In the genomic region with DNA sequence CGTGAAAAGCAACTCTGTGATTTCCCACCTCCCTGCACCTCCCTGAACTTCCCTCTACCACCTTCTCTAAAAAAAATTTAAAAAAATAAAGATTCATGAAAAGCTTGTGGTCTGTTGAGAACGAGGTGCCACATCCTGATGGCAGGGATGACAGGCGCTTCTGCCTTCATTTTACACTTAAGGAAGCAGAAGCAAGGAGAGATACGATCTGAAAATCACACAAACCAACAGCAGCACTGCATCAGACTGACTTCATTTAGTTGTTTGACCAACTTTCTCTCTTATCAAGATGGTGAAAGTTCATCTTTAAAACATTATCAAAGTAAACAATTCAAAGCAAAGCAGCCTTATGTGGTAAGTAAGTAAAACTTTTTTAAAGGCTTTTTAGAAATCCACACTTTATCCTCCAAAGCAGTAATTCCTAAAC, we compare ENCODE assay signal across 12 cellular contexts. TPM values are rescaled to one million over a fixed set of nuclear protein-coding genes. Genes with fewer than 3 reads are reported as not detected.
DNase-seq lines count a peak whose midpoint lies in the region; ATAC-seq and TF ChIP-seq lines count a peak whose summit lies in the region.
"Had no signal": no experiment of that assay in that cellular context is flagged by ENCODE, and none has a peak within 500 bp of the region (broad histone marks: within the 10 kb centered on the region; RNA-seq: fewer than 3 reads in every experiment).

No MANE protein-coding gene starts in this region.

- CTCF ChIA-PET in activated CD4-positive, alpha-beta T cell treated with anti-CD3 and anti-CD28 coated beads for 36 hours (lab: Charles Lee), result interaction anchor here (0.8 to 1.2 kb wide), 3 partner anchors 10 to 32 kb away, joined by 3 to 4 read pairs (median 3); no protein-coding TSS in a partner anchor

- peaks cover 7% of the 10 kb centered on the region for H3K9me3 Mint-ChIP-seq in activated CD4-positive, alpha-beta T cell treated with anti-CD3 and anti-CD28 coated beads for 36 hours (ENCODE audit: low read depth)

- H3K9me3 ChIP-seq in gastrocnemius medialis, result no peaks in the 10 kb centered on the region

- no peaks in the 10 kb centered on the region for H3K27me3 Mint-ChIP-seq in activated CD4-positive, alpha-beta T cell treated with anti-CD3 and anti-CD28 coated beads for 36 hours

- H3K4me1 Mint-ChIP-seq in activated CD4-positive, alpha-beta T cell treated with anti-CD3 and anti-CD28 coated beads for 36 hours, result peaks cover 51% of the 10 kb centered on the region

- POLR2A ChIA-PET in activated CD4-positive, alpha-beta T cell treated with anti-CD3 and anti-CD28 coated beads for 36 hours (lab: Charles Lee), result interaction anchor here (0.6 to 0.7 kb wide), 3 partner anchors 15 to 321 kb away, joined by 3 read pairs; a partner anchor contains a TSS

- peak; percentile 43 for DNase-seq in activated CD4-positive, alpha-beta T cell treated with anti-CD3 and anti-CD28 coated beads for 36 hours
- no peak for DNase-seq in activated CD4-positive, alpha-beta T cell treated with anti-CD3 and anti-CD28 coated beads, Interleukin-2, amount 50 U/mL, for 48 hours
- peak; percentile 37 for DNase-seq in MV-4-11 (lab: John Stamatoyannopoulos, UW)
- DNase-seq in amniotic epithelial cell (ENCODE audit: low read depth), result peak; percentile 56
- DNase-seq in gastrocnemius medialis, result no peak
- no peak for DNase-seq in NCI-H2171 (lab: John Stamatoyannopoulos, UW)
- DNase-seq in NCI-H1417 (lab: John Stamatoyannopoulos, UW), result no peak
- DNase-seq: NCI-H446; stimulated activated CD4-positive, alpha-beta T cell treated with anti-CD3 and anti-CD28 coated beads, Interleukin-4, amount 100 ng/mL, for 24 hours had no signal

- no peaks in the 10 kb centered on the region for H3K36me3 ChIP-seq in gastrocnemius medialis
- H3K36me3 ChIP-seq: neural progenitor cell had no signal

- no peaks in the 10 kb centered on the region for H3K27me3 ChIP-seq in gastrocnemius medialis
- H3K27me3 ChIP-seq: neural progenitor cell had no signal

- H3K27ac Mint-ChIP-seq in activated CD4-positive, alpha-beta T cell treated with anti-CD3 and anti-CD28 coated beads for 36 hours, result peak overlapping the region; percentile 67

- intact Hi-C loops in activated CD4-positive, alpha-beta T cell treated with anti-CD3 and anti-CD28 coated beads for 36 hours (cut with DNase I, micrococcal nuclease), result no loop called here
- intact Hi-C loops in gastrocnemius medialis (cut with DNase I; ENCODE audit: low total_unique reads), result loop anchor here (2.0 kb wide), 1 partner anchor 15 kb away; a partner anchor contains a TSS

- peak; percentile 76 for ATAC-seq in activated CD4-positive, alpha-beta T cell treated with anti-CD3 and anti-CD28 coated beads for 36 hours
- ATAC-seq in gastrocnemius medialis, result no peak
- no peak for ATAC-seq in HG02623 (IDR thresholded peaks at IDR 0.05; ENCODE audit: unreplicated experiment)

- peaks cover 40 to 46% of the 10 kb centered on the region in 2 donors for H3K4me1 ChIP-seq in gastrocnemius medialis

- H3K27ac ChIP-seq in gastrocnemius medialis, result peak overlapping the region; percentile 66 to 80 (median 75)
- H3K27ac ChIP-seq: neural progenitor cell had no signal

- no peak overlapping the region for H3K4me3 Mint-ChIP-seq in activated CD4-positive, alpha-beta T cell treated with anti-CD3 and anti-CD28 coated beads for 36 hours
- H3K4me3 Mint-ChIP-seq: endodermal cell, neural progenitor cell had no signal

- in situ Hi-C loops in gastrocnemius medialis (cut with MboI; ENCODE audit: low sequenced_read_pairs in 4 of 4), result no loop called here

- TF ChIP-seq CTCF in gastrocnemius medialis (IDR thresholded peaks at IDR 0.05 in 4 of 5, conservative IDR thresholded peaks at IDR 0.05 in 1 of 5), result no peak

- no peak for TF ChIP-seq POLR2A in gastrocnemius medialis (IDR thresholded peaks at IDR 0.05)

- peaks cover 10% of the 10 kb centered on the region for H3K36me3 Mint-ChIP-seq in activated CD4-positive, alpha-beta T cell treated with anti-CD3 and anti-CD28 coated beads for 36 hours (ENCODE audit: low read depth)

- no peak overlapping the region for H3K4me3 ChIP-seq in gastrocnemius medialis
- H3K4me3 ChIP-seq: neural progenitor cell had no signal

RNA-seq across cellular contexts. Expression of a gene that starts 15.5 kb away (rescaled TPM):
- total RNA-seq in activated CD4-positive, alpha-beta T cell treated with anti-CD3 and anti-CD28 coated beads for 36 hours, result 10 to 100 TPM; 33.6 to 37.5 TPM
- total RNA-seq in gastrocnemius medialis, result 10 to 100 TPM; 12.0 to 25.7 (median 17.1) TPM

RNA-seq across cellular contexts. Expression of a gene that starts 27.7 kb away (rescaled TPM):
- total RNA-seq in activated CD4-positive, alpha-beta T cell treated with anti-CD3 and anti-CD28 coated beads for 36 hours, result 10 to 100 TPM; 37.5 to 39.7 TPM
- 10 to 100 TPM; 25.8 to 40.6 (median 33.7) TPM for total RNA-seq in gastrocnemius medialis

Comparison
In these comparisons a context has a peak if more than half of its experiments do, and no peak if none do; other contexts are left out.
1. DNase-seq: peak in activated CD4-positive, alpha-beta T cell treated with anti-CD3 and anti-CD28 coated beads for 36 hours (single experiment), MV-4-11 (single experiment) and amniotic epithelial cell (single experiment); none in activated CD4-positive, alpha-beta T cell treated with anti-CD3 and anti-CD28 coated beads, Interleukin-2, amount 50 U/mL, for 48 hours (0 of 2), gastrocnemius medialis (0 of 2), NCI-H2171 (single experiment) and NCI-H1417 (0 of 3).